Comparison of ENCODE assay signal across 8 cellular contexts in the genomic region with DNA sequence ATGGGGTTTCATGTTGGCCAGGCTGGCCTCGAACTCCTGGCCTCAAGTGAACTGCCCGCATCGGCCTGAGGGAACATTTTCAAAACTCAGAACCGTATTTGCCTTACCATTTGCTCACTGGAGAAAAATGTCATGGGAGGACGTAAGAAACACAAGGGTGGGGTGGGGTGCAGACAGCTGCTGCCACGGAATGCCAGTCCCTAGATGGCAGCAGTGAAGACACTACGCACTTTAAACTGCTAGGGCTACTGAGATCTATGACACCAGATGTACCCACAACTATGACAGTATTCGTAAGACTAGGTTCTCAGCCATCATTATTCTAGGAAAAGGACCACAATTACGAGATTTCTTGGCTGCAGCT. TPM values are rescaled to one million over a fixed set of nuclear protein-coding genes. Genes with fewer than 3 reads are reported as not detected.
DNase-seq lines count a peak whose midpoint lies in the region; ATAC-seq and TF ChIP-seq lines count a peak whose summit lies in the region.
"Not testable (repeated sequence)": the region's sequence is repeated elsewhere in the genome, so short reads cannot be mapped to it uniquely, and the experiment has no call there.

No MANE protein-coding gene starts in this region.

- intact Hi-C loops in left colon (cut with DNase I, micrococcal nuclease): not testable (repeated sequence)

- peak; percentile 38 for ATAC-seq in GM18867 (IDR thresholded peaks at IDR 0.05; ENCODE audit: unreplicated experiment)
- peak; percentile 26 for ATAC-seq in HG03439 (IDR thresholded peaks at IDR 0.05; ENCODE audit: unreplicated experiment)
- ATAC-seq in left colon: peak; percentile 71

- DNase-seq in AG04449 (ENCODE audit: low read depth, low spot score): peak; percentile 58
- peak; percentile 53 for DNase-seq in NCI-H748 (lab: John Stamatoyannopoulos, UW; ENCODE audit: unreplicated experiment)
- peak; percentile 36 to 48 for DNase-seq in activated CD4-positive, alpha-beta T cell treated with anti-CD3 and anti-CD28 coated beads, Interleukin-2, amount 50 U/mL, for 4 hours
- peak; percentile 90 for DNase-seq in dedifferentiated amniotic fluid mesenchymal stem cell (ENCODE audit: extremely low spot score)
- DNase-seq in left colon: peak; percentile 57 to 67
- DNase-seq in stimulated activated CD4-positive, alpha-beta T cell treated with anti-CD3 and anti-CD28 coated beads, Interleukin-12 subunit alpha, Interleukin-12 subunit beta, amount 100 ng/mL, for 24 hours (ENCODE audit: low read depth in 2 of 2): peak; percentile 10 to 17

- CTCF ChIA-PET in AG04449 (lab: Yijun Ruan, JAX): interaction anchor here (1.1 to 1.3 kb wide), 3 partner anchors 33 to 322 kb away, joined by 3 read pairs; no protein-coding TSS in a partner anchor

- peak overlapping the region; percentile 71 for H3K4me3 ChIP-seq in AG04449 (ENCODE audit: low read depth, low read length)

- POLR2A ChIA-PET in AG04449 (lab: Yijun Ruan, JAX): interaction anchor here (0.9 kb wide), 1 partner anchor 72 kb away, joined by 3 read pairs; no protein-coding TSS in a partner anchor

- TF ChIP-seq CTCF in AG04449 (IDR thresholded peaks at IDR 0.05; ENCODE audit: insufficient read depth, low read length, missing control alignments): peak; percentile 44

RNA-seq across cellular contexts. Expression of a gene that starts 0.7 kb away (rescaled TPM):
- total RNA-seq in left colon: 100 to 1,000 TPM; 128 to 164 TPM

RNA-seq across cellular contexts. Expression of a gene that starts 2.0 kb away (rescaled TPM):
- 10 to 100 TPM; 16.1 to 17.9 TPM for total RNA-seq in left colon

Comparison
In these comparisons a context has a peak if more than half of its experiments do, and no peak if none do; other contexts are left out.
1. Peak in every context shown above with its lines: DNase-seq, ATAC-seq and H3K4me3 ChIP-seq.
2. DNase-seq: peak in every context shown above with its lines; median percentile 90 in dedifferentiated amniotic fluid mesenchymal stem cell; 62 in left colon; 58 in AG04449; 53 in NCI-H748; 42 in activated CD4-positive, alpha-beta T cell treated with anti-CD3 and anti-CD28 coated beads, Interleukin-2, amount 50 U/mL, for 4 hours; 14 in stimulated activated CD4-positive, alpha-beta T cell treated with anti-CD3 and anti-CD28 coated beads, Interleukin-12 subunit alpha, Interleukin-12 subunit beta, amount 100 ng/mL, for 24 hours.